In the genomic region with DNA sequence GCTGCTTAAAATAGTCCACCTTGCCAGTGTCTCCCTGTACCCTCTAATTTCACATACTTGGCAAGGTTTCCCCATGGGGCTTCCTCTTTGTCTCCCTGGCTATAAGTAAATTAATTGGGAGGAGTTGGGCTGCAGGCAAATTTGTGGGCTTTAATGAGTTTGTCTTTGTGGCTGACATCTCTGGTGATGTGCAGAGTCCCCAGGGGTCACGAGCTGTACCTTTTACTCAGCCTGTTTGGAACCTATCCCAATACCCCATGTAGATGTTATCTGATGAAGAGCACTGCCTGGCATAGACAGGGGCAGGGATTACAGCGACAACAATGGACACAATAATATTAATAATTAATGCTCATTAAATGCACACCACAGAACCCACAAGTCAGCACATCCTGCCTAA, we compare ENCODE assay signal across 17 cellular contexts.
"Had no signal": no experiment of that assay in that cellular context is flagged by ENCODE, and none has a peak within 500 bp of the region (broad histone marks: within the 10 kb centered on the region; RNA-seq: fewer than 3 reads in every experiment).

No MANE protein-coding gene starts in this region.

- H3K36me3 ChIP-seq: esophagus squamous epithelium, left ventricle myocardium inferior, thoracic aorta had no signal

- H3K4me1 ChIP-seq: body of pancreas, esophagus squamous epithelium, parathyroid adenoma had no signal

- H3K9me3 ChIP-seq: body of pancreas, esophagus squamous epithelium, left ventricle myocardium inferior, thoracic aorta had no signal

- H3K4me3 ChIP-seq: body of pancreas, coronary artery, esophagus squamous epithelium, left ventricle myocardium inferior, thoracic aorta had no signal

- H3K9ac ChIP-seq: parathyroid adenoma had no signal

- H3K27ac ChIP-seq: body of pancreas, coronary artery, esophagus squamous epithelium, left ventricle myocardium inferior, parathyroid adenoma, thoracic aorta had no signal

- DNase-seq: activated CD4-positive, alpha-beta T cell treated with anti-CD3 and anti-CD28 coated beads, Interleukin-2, amount 50 U/mL, for 1 hour; activated CD8-positive, alpha-beta memory T cell treated with anti-CD3 and anti-CD28 coated beads for 24 hours; activated naive CD8-positive, alpha-beta T cell treated with anti-CD3 and anti-CD28 coated beads for 36 hours; amygdala; body of pancreas; central memory CD4-positive, alpha-beta T cell; effector CD4-positive, alpha-beta T cell; esophagus squamous epithelium; hypothalamus; left ventricle myocardium inferior; naive thymus-derived CD8-positive, alpha-beta T cell; retina; stimulated activated CD4-positive, alpha-beta T cell treated with anti-CD3 and anti-CD28 coated beads, Interleukin-12 subunit alpha, Interleukin-12 subunit beta, amount 100 ng/mL, for 4 hours; stimulated activated CD4-positive, alpha-beta T cell treated with anti-CD3 and anti-CD28 coated beads, Interleukin-2, amount 100 ng/mL, for 24 hours had no signal

- H3K27me3 ChIP-seq: body of pancreas had no signal
